1 cellular context compared by ENCODE assay signal in the genomic region with DNA sequence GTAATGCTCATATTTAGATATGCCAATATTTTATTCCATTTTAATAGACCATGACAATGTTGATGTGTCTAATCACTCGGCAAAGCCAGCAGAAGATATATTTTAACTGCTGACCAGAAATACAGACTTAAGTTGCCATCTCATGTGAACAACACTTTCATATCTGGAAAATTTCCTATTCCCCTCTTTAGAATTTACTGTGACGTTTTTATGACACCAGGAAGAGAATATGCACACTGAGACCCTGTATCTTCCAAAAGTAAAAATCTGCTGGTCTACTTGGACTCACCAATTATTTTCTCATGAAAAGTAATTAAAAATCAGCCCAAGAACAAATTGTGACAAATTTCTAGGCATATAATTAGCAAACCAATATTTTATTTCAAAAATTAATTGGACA.
TF ChIP-seq lines count a peak whose summit lies in the region.

No MANE protein-coding gene starts in this region.

TF ChIP-seq in HCT116, 20 proteins besides CTCF, POLR2A, EP300 and RAD21 (continued from another document):
- TF ChIP-seq, protein P1, sequence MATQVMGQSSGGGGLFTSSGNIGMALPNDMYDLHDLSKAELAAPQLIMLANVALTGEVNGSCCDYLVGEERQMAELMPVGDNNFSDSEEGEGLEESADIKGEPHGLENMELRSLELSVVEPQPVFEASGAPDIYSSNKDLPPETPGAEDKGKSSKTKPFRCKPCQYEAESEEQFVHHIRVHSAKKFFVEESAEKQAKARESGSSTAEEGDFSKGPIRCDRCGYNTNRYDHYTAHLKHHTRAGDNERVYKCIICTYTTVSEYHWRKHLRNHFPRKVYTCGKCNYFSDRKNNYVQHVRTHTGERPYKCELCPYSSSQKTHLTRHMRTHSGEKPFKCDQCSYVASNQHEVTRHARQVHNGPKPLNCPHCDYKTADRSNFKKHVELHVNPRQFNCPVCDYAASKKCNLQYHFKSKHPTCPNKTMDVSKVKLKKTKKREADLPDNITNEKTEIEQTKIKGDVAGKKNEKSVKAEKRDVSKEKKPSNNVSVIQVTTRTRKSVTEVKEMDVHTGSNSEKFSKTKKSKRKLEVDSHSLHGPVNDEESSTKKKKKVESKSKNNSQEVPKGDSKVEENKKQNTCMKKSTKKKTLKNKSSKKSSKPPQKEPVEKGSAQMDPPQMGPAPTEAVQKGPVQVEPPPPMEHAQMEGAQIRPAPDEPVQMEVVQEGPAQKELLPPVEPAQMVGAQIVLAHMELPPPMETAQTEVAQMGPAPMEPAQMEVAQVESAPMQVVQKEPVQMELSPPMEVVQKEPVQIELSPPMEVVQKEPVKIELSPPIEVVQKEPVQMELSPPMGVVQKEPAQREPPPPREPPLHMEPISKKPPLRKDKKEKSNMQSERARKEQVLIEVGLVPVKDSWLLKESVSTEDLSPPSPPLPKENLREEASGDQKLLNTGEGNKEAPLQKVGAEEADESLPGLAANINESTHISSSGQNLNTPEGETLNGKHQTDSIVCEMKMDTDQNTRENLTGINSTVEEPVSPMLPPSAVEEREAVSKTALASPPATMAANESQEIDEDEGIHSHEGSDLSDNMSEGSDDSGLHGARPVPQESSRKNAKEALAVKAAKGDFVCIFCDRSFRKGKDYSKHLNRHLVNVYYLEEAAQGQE (IDR thresholded peaks at IDR 0.05; ENCODE audit: low read depth), result no peak
- TF ChIP-seq SRF (IDR thresholded peaks at IDR 0.05; ENCODE audit: low read depth) (no peak), FOSL1 (IDR thresholded peaks at IDR 0.05; ENCODE audit: low read depth) (no peak), SP1 (IDR thresholded peaks at IDR 0.05; ENCODE audit: low read depth) (no peak), YY1 (IDR thresholded peaks at IDR 0.05; ENCODE audit: extremely low read depth, insufficient replicate concordance, low read depth, low read length) (no peak), ZFX (IDR thresholded peaks at IDR 0.05) (no peak), POLR2AphosphoS5 (IDR thresholded peaks at IDR 0.05; ENCODE audit: low read depth, low read length) (no peak)
- TF ChIP-seq, protein P2, sequence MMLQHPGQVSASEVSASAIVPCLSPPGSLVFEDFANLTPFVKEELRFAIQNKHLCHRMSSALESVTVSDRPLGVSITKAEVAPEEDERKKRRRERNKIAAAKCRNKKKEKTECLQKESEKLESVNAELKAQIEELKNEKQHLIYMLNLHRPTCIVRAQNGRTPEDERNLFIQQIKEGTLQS (IDR thresholded peaks at IDR 0.05), result no peak
